In the genomic region with DNA sequence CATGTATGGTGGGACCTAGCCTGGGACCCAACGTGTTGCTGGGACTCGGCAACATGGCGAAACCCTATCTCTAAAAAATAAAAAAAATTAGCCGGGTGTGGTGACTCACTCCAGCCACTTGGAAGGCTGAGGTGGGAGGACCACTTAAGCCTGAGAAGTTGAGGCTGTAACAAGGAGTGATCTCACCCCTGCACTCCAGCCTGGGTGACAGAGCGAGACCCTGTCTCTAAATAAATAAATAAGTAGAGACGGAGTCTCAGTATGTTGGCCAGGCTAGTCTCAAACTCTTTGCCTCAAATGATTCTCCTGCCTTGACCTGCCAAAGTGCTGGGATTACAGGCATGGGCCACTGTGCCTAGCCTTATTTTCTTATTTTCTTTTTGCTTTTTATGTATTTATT, we compare ENCODE assay signal across 34 cellular contexts. TPM values are rescaled to one million over a fixed set of nuclear protein-coding genes. Genes with fewer than 3 reads are reported as not detected.
"Had no signal": no experiment of that assay in that cellular context is flagged by ENCODE, and none has a peak within 500 bp of the region (broad histone marks: within the 10 kb centered on the region; RNA-seq: fewer than 3 reads in every experiment).

No MANE protein-coding gene starts in this region.

- H3K27ac ChIP-seq: ascending aorta, breast epithelium, epithelial cell of prostate, esophagus squamous epithelium, neutrophil, ovary, prostate gland, sigmoid colon, vagina, VCaP had no signal

- H3K4me1 ChIP-seq: ascending aorta, breast epithelium, esophagus squamous epithelium, prostate gland, sigmoid colon, vagina had no signal

- H3K4me1 Mint-ChIP-seq: stimulated activated effector memory CD8-positive, alpha-beta T cell treated with anti-CD3 and anti-CD28 coated beads, Interleukin-12 subunit alpha, Interleukin-12 subunit beta, amount 100 ng/mL, for 72 hours had no signal

- H3K36me3 ChIP-seq: ascending aorta, breast epithelium, esophagus squamous epithelium, neutrophil, ovary, prostate gland, vagina had no signal

- H3K4me3 ChIP-seq: ascending aorta, breast epithelium, esophagus squamous epithelium, mucosa of descending colon, ovary, prostate gland, sigmoid colon, vagina had no signal

- FAIRE-seq: frontal cortex, small intestine, TTC549 had no signal

- H3K36me3 Mint-ChIP-seq: activated naive CD8-positive, alpha-beta T cell; stimulated activated effector memory CD8-positive, alpha-beta T cell treated with anti-CD3 and anti-CD28 coated beads, Interleukin-12 subunit alpha, Interleukin-12 subunit beta, amount 100 ng/mL, for 72 hours; type B pancreatic cell had no signal

- H3K27me3 Mint-ChIP-seq: activated naive CD8-positive, alpha-beta T cell; dendritic cell treated with granulocyte-macrophage colony-stimulating factor and Interleukin-4, amounts not matched to agents 40 ng/mL and 50 ng/mL, for 4 days; stimulated activated naive CD8-positive, alpha-beta T cell treated with anti-CD3 and anti-CD28 coated beads, Interleukin-15, Interleukin-2, amounts not matched to agents 100 ng/mL and 50 ng/mL, for 24 hours; type B pancreatic cell had no signal

- H3K9me3 ChIP-seq: ascending aorta, breast epithelium, esophagus squamous epithelium, mucosa of descending colon, neutrophil, ovary, prostate gland, sigmoid colon, vagina had no signal

- H3K27ac Mint-ChIP-seq: activated naive CD8-positive, alpha-beta T cell; nephron progenitor cell; stimulated activated effector memory CD8-positive, alpha-beta T cell treated with anti-CD3 and anti-CD28 coated beads, Interleukin-12 subunit alpha, Interleukin-12 subunit beta, amount 100 ng/mL, for 72 hours; stimulated activated naive CD8-positive, alpha-beta T cell treated with anti-CD3 and anti-CD28 coated beads, Interleukin-15, Interleukin-2, amounts not matched to agents 100 ng/mL and 50 ng/mL, for 24 hours; T-helper 1 cell treated with Interleukin-12 subunit alpha and Interleukin-12 subunit beta and Interleukin-4 antibody, amounts not matched to agents 30 μg/mL and 1 μg/mL, for 36 hours; type B pancreatic cell had no signal

- H3K4me3 Mint-ChIP-seq: activated naive CD8-positive, alpha-beta T cell; dendritic cell treated with granulocyte-macrophage colony-stimulating factor and Interleukin-4, amounts not matched to agents 40 ng/mL and 50 ng/mL, for 4 days; nephron progenitor cell; stimulated activated effector memory CD8-positive, alpha-beta T cell treated with anti-CD3 and anti-CD28 coated beads, Interleukin-12 subunit alpha, Interleukin-12 subunit beta, amount 100 ng/mL, for 72 hours; stimulated activated naive CD8-positive, alpha-beta T cell treated with anti-CD3 and anti-CD28 coated beads, Interleukin-15, Interleukin-2, amounts not matched to agents 100 ng/mL and 50 ng/mL, for 24 hours; T-helper 1 cell treated with Interleukin-12 subunit alpha and Interleukin-12 subunit beta and Interleukin-4 antibody, amounts not matched to agents 30 μg/mL and 1 μg/mL, for 36 hours; type B pancreatic cell had no signal

- ATAC-seq: activated CD4-positive, CD25-positive, alpha-beta regulatory T cell treated with anti-CD3 and anti-CD28 coated beads, Interleukin-2, amount 50 U/mL, for 24 hours; mucosa of descending colon; stimulated activated effector memory CD8-positive, alpha-beta T cell treated with anti-CD3 and anti-CD28 coated beads, Interleukin-12 subunit alpha, Interleukin-12 subunit beta, amount 100 ng/mL, for 72 hours had no signal

- H3K27me3 ChIP-seq: ascending aorta, breast epithelium, esophagus squamous epithelium, neutrophil, ovary, sigmoid colon, vagina had no signal

- H3K9me3 Mint-ChIP-seq: dendritic cell treated with granulocyte-macrophage colony-stimulating factor and Interleukin-4, amounts not matched to agents 40 ng/mL and 50 ng/mL, for 4 days; nephron progenitor cell; stimulated activated effector memory CD8-positive, alpha-beta T cell treated with anti-CD3 and anti-CD28 coated beads, Interleukin-12 subunit alpha, Interleukin-12 subunit beta, amount 100 ng/mL, for 72 hours; stimulated activated naive CD8-positive, alpha-beta T cell treated with anti-CD3 and anti-CD28 coated beads, Interleukin-15, Interleukin-2, amounts not matched to agents 100 ng/mL and 50 ng/mL, for 24 hours; T-helper 1 cell treated with Interleukin-12 subunit alpha and Interleukin-12 subunit beta and Interleukin-4 antibody, amounts not matched to agents 30 μg/mL and 1 μg/mL, for 36 hours; type B pancreatic cell had no signal

- DNase-seq: activated CD4-positive, alpha-beta T cell treated with anti-CD3 and anti-CD28 coated beads for 48 hours; activated CD4-positive, alpha-beta T cell treated with anti-CD3 and anti-CD28 coated beads, Interleukin-2, amount 50 U/mL, for 48 hours; activated CD8-positive, alpha-beta memory T cell treated with anti-CD3 and anti-CD28 coated beads for 24 hours; activated effector memory CD4-positive, alpha-beta T cell treated with Interleukin-2 at 50 U/mL for 16 hours; activated naive CD4-positive, alpha-beta T cell treated with Interleukin-2 at 50 U/mL for 16 hours; central memory CD4-positive, alpha-beta T cell; effector CD4-positive, alpha-beta T cell; esophagus squamous epithelium; glutamatergic neuron; mucosa of descending colon; nephron progenitor cell; ovary; retina; sigmoid colon; small intestine; stimulated activated CD4-positive, alpha-beta T cell treated with anti-CD3 and anti-CD28 coated beads, Interleukin-4, amount 100 ng/mL, for 24 hours; SW 1271; T-helper 9 cell had no signal

RNA-seq across cellular contexts. Expression of a gene that starts 26.1 kb away (rescaled TPM):
- total RNA-seq: ascending aorta had no signal
